ENCODE assay signal across 11 cellular contexts in the genomic region with DNA sequence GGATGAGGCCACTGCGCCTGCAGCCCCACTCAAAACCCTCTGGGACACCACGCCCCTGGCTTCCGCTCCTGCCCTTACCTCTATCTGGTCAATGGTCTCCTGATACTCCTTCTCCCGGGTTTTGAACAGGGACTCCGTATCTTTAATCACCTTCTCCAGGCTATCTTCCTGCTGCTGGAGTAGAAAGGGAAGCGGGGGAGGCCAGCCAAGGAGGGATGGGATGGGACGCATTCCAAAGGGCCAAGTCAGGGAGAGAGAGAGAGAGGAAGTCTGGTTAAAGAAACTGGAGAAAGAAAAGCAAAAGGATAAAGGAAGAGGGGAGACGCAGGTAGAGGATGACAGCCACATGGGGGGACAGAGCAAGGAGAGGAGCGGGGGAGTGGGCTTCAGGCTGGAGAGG. TPM values are rescaled to one million over a fixed set of nuclear protein-coding genes. Genes with fewer than 3 reads are reported as not detected.
DNase-seq lines count a peak whose midpoint lies in the region; ATAC-seq and TF ChIP-seq lines count a peak whose summit lies in the region.
"Had no signal": no experiment of that assay in that cellular context is flagged by ENCODE, and none has a peak within 500 bp of the region (broad histone marks: within the 10 kb centered on the region; RNA-seq: fewer than 3 reads in every experiment).

No MANE protein-coding gene starts in this region.

- H3K4me3 Mint-ChIP-seq in endodermal cell, result no peak overlapping the region
- peak overlapping the region; percentile 15 to 55 (median 47) for H3K4me3 Mint-ChIP-seq in nephron
- no peak overlapping the region for H3K4me3 Mint-ChIP-seq in activated CD4-positive, alpha-beta memory T cell treated with anti-CD3 and anti-CD28 coated beads, Interleukin-2, amount 10 ng/mL, durations not matched to agents 7 days and 5 days
- H3K4me3 Mint-ChIP-seq: natural killer cell treated with Interleukin-12 subunit alpha and Interleukin-12 subunit beta and Interleukin-15 and Interleukin-18, amount 100 ng/mL, for 72 hours had no signal

- no peak for TF ChIP-seq CTCF in endodermal cell (conservative IDR thresholded peaks at IDR 0.05)
- TF ChIP-seq CTCF in nephron (IDR thresholded peaks at IDR 0.05; ENCODE audit: unreplicated experiment in 3 of 3), result no peak
- TF ChIP-seq CTCF in lower lobe of right lung (IDR thresholded peaks at IDR 0.05), result no peak

- H3K4me3 ChIP-seq in MG63 (no peak overlapping the region), endodermal cell (ENCODE audit: low read length) (no peak overlapping the region), lower lobe of right lung (no peak overlapping the region)

- H3K36me3 Mint-ChIP-seq in endodermal cell (ENCODE audit: low read depth), result peaks cover 66% of the 10 kb centered on the region
- H3K36me3 Mint-ChIP-seq in nephron (ENCODE audit: low read depth), result peaks cover 34% of the 10 kb centered on the region
- H3K36me3 Mint-ChIP-seq in activated CD4-positive, alpha-beta memory T cell treated with anti-CD3 and anti-CD28 coated beads, Interleukin-2, amount 10 ng/mL, durations not matched to agents 7 days and 5 days (ENCODE audit: low read depth), result peaks cover 45% of the 10 kb centered on the region

- H3K9me3 ChIP-seq in MG63 (no peaks in the 10 kb centered on the region), endodermal cell (ENCODE audit: control insufficient read depth, low read length) (no peaks in the 10 kb centered on the region), lower lobe of right lung (no peaks in the 10 kb centered on the region)

- peak; percentile 85 for DNase-seq in ACHN
- peak; percentile 68 for DNase-seq in MG63
- DNase-seq in endodermal cell, result no peak
- DNase-seq in activated CD4-positive, alpha-beta memory T cell treated with anti-CD3 and anti-CD28 coated beads, Interleukin-2, amount 10 ng/mL, durations not matched to agents 7 days and 5 days, result no peak
- DNase-seq in lower lobe of right lung, result no peak
- DNase-seq in NCI-H1417 (lab: John Stamatoyannopoulos, UW), result no peak
- DNase-seq: NCI-H524 treated with DMSO at 0.1 percent for 48 hours had no signal

- ATAC-seq in lower lobe of right lung (no peak), GM19328 (IDR thresholded peaks at IDR 0.05; ENCODE audit: unreplicated experiment) (no peak)
- ATAC-seq: natural killer cell treated with Interleukin-12 subunit alpha and Interleukin-12 subunit beta and Interleukin-15 and Interleukin-18, amount 100 ng/mL, for 72 hours had no signal

- H3K36me3 ChIP-seq in MG63 (peaks cover 69% of the 10 kb centered on the region), endodermal cell (ENCODE audit: control insufficient read depth, insufficient read depth, low read length) (peaks cover 62% of the 10 kb centered on the region), lower lobe of right lung (peaks cover 72% of the 10 kb centered on the region)

- POLR2A ChIA-PET in activated CD4-positive, alpha-beta memory T cell treated with anti-CD3 and anti-CD28 coated beads, Interleukin-2, amount 10 ng/mL, durations not matched to agents 7 days and 5 days (lab: Charles Lee), result interaction anchor here (0.9 to 16.7 kb wide), 2 partner anchors 10 kb away, joined by 3 to 201 read pairs; partner anchors contain the start of gene GAPDH

- peak overlapping the region; percentile 6 for H3K27ac Mint-ChIP-seq in endodermal cell
- peak overlapping the region; percentile 95 to 99 (median 98) for H3K27ac Mint-ChIP-seq in nephron
- no peak overlapping the region for H3K27ac Mint-ChIP-seq in activated CD4-positive, alpha-beta memory T cell treated with anti-CD3 and anti-CD28 coated beads, Interleukin-2, amount 10 ng/mL, durations not matched to agents 7 days and 5 days
- H3K27ac Mint-ChIP-seq: activated T-helper 2 cell treated with anti-CD3 and anti-CD28 coated beads, Interferon-gamma antibody, Interleukin-2, Interleukin-4, amounts not matched to agents 10 μg/mL and 5 μg/mL and 100 μg/mL, durations not matched to agents 14 hours and 24 hours and 36 hours; natural killer cell treated with Interleukin-12 subunit alpha and Interleukin-12 subunit beta and Interleukin-15 and Interleukin-18, amount 100 ng/mL, for 72 hours had no signal

- no peaks in the 10 kb centered on the region for H3K27me3 ChIP-seq in MG63
- H3K27me3 ChIP-seq in endodermal cell (ENCODE audit: control insufficient read depth, insufficient read depth, low read length, poor library complexity, severe bottlenecking), result no peaks in the 10 kb centered on the region
- no peaks in the 10 kb centered on the region for H3K27me3 ChIP-seq in lower lobe of right lung (ENCODE audit: low read depth)

- CTCF ChIA-PET in activated CD4-positive, alpha-beta memory T cell treated with anti-CD3 and anti-CD28 coated beads, Interleukin-2, amount 10 ng/mL, durations not matched to agents 7 days and 5 days (lab: Charles Lee), result interaction anchor here (1.1 to 12.7 kb wide), 2 partner anchors 8 kb away, joined by 4 to 115 read pairs; no protein-coding TSS in a partner anchor

- in situ Hi-C loops in ACHN (cut with HindIII; ENCODE audit: low pct_ligation_motif_present, low pct_unique_long_range_greater_than_20kb, low sequenced_read_pairs), result no loop called here

- no peak overlapping the region for H3K9ac ChIP-seq in endodermal cell (ENCODE audit: extremely low read depth, low read length, poor library complexity, severe bottlenecking)

- no peak overlapping the region for H3K27ac ChIP-seq in endodermal cell (ENCODE audit: low read depth, low read length)
- H3K27ac ChIP-seq in lower lobe of right lung, result no peak overlapping the region

- intact Hi-C loops in lower lobe of right lung (cut with DNase I), result no loop called here

- H3K9me3 Mint-ChIP-seq in endodermal cell (peaks cover 2% of the 10 kb centered on the region), nephron (no peaks in the 10 kb centered on the region)
- H3K9me3 Mint-ChIP-seq in activated CD4-positive, alpha-beta memory T cell treated with anti-CD3 and anti-CD28 coated beads, Interleukin-2, amount 10 ng/mL, durations not matched to agents 7 days and 5 days, result no peaks in the 10 kb centered on the region
- H3K9me3 Mint-ChIP-seq: activated T-helper 2 cell treated with anti-CD3 and anti-CD28 coated beads, Interferon-gamma antibody, Interleukin-2, Interleukin-4, amounts not matched to agents 10 μg/mL and 5 μg/mL and 100 μg/mL, durations not matched to agents 14 hours and 24 hours and 36 hours; natural killer cell treated with Interleukin-12 subunit alpha and Interleukin-12 subunit beta and Interleukin-15 and Interleukin-18, amount 100 ng/mL, for 72 hours had no signal

- WGBS in endodermal cell (ENCODE audit: insufficient coverage in 1 of 2, insufficient read length in 1 of 2), 2 experiments, result 83 to 92% methylated on average over 7 to 9 of the region's 9 CpGs

- H3K4me1 ChIP-seq in endodermal cell (ENCODE audit: control insufficient read depth, insufficient read depth, low read length) (peaks cover 4% of the 10 kb centered on the region), lower lobe of right lung (peaks cover 51% of the 10 kb centered on the region)

- H3K4me1 Mint-ChIP-seq in endodermal cell (peaks cover 12% of the 10 kb centered on the region), nephron (peaks cover 60% of the 10 kb centered on the region)
- H3K4me1 Mint-ChIP-seq in activated CD4-positive, alpha-beta memory T cell treated with anti-CD3 and anti-CD28 coated beads, Interleukin-2, amount 10 ng/mL, durations not matched to agents 7 days and 5 days, result peaks cover 16% of the 10 kb centered on the region

- H3K27me3 Mint-ChIP-seq in endodermal cell (ENCODE audit: insufficient read depth), result no peaks in the 10 kb centered on the region
- no peaks in the 10 kb centered on the region for H3K27me3 Mint-ChIP-seq in nephron (ENCODE audit: low read depth)
- no peaks in the 10 kb centered on the region for H3K27me3 Mint-ChIP-seq in activated CD4-positive, alpha-beta memory T cell treated with anti-CD3 and anti-CD28 coated beads, Interleukin-2, amount 10 ng/mL, durations not matched to agents 7 days and 5 days
- H3K27me3 Mint-ChIP-seq: natural killer cell treated with Interleukin-12 subunit alpha and Interleukin-12 subunit beta and Interleukin-15 and Interleukin-18, amount 100 ng/mL, for 72 hours had no signal

RNA-seq across cellular contexts. Expression of gene IFFO1, which starts 7.9 kb away (rescaled TPM):
- 6.1 and 13.2 TPM in 2 replicates for total RNA-seq in MG63 (2014; rRNA removed; shearing (Covaris generic); ENCODE audit: low replicate concordance)
- total RNA-seq in endodermal cell (10 to 100 TPM; 10.9 to 30.7 TPM), lower lobe of right lung (27.6 TPM)
- polyA plus RNA-seq in endodermal cell (2013, experiment 1 of 2), result 16.6 TPM
- polyA plus RNA-seq in endodermal cell (2013, experiment 2 of 2), result 14.0 TPM
- total RNA-seq in activated CD4-positive, alpha-beta memory T cell treated with anti-CD3 and anti-CD28 coated beads, Interleukin-2, amount 10 ng/mL, durations not matched to agents 7 days and 5 days, result 10 to 100 TPM; 23.1 to 23.6 TPM

RNA-seq across cellular contexts. Expression of gene GAPDH, which starts 13.7 kb away (rescaled TPM):
- 4,502 and 8,561 TPM in 2 replicates for total RNA-seq in MG63 (2014; rRNA removed; shearing (Covaris generic); ENCODE audit: low replicate concordance)
- 1,000 to 10,000 TPM; 2,848 to 5,273 TPM for total RNA-seq in endodermal cell
- polyA plus RNA-seq in endodermal cell (2013, experiment 1 of 2), result 3,905 TPM
- polyA plus RNA-seq in endodermal cell (2013, experiment 2 of 2), result 3,777 TPM
- 1,000 to 10,000 TPM; 5,691 to 5,753 TPM for total RNA-seq in activated CD4-positive, alpha-beta memory T cell treated with anti-CD3 and anti-CD28 coated beads, Interleukin-2, amount 10 ng/mL, durations not matched to agents 7 days and 5 days
- total RNA-seq in lower lobe of right lung, result 766 TPM

RNA-seq across cellular contexts. Expression of gene NOP2, which starts 20.1 kb away (rescaled TPM):
- total RNA-seq in MG63 (2014; rRNA removed; shearing (Covaris generic); ENCODE audit: low replicate concordance), result 64.5 and 90.4 TPM in 2 replicates
- total RNA-seq in endodermal cell (100 to 1,000 TPM in 1 of 2 donors, 10 to 100 TPM in 1; 51.6 to 135 TPM), lower lobe of right lung (30.2 TPM)
- 43.2 TPM for polyA plus RNA-seq in endodermal cell (2013, experiment 1 of 2)
- polyA plus RNA-seq in endodermal cell (2013, experiment 2 of 2), result 38.9 TPM
- 10 to 100 TPM; 46.5 to 50.9 TPM for total RNA-seq in activated CD4-positive, alpha-beta memory T cell treated with anti-CD3 and anti-CD28 coated beads, Interleukin-2, amount 10 ng/mL, durations not matched to agents 7 days and 5 days

RNA-seq across cellular contexts. Expression of gene NCAPD2, which starts 54.1 kb away (rescaled TPM):
- 60.2 and 95.9 TPM in 2 replicates for total RNA-seq in MG63 (2014; rRNA removed; shearing (Covaris generic); ENCODE audit: low replicate concordance)
- total RNA-seq in endodermal cell (100 to 1,000 TPM in 1 of 2 donors, 10 to 100 TPM in 1; 90.3 to 150 TPM), lower lobe of right lung (32.0 TPM)
- 118 TPM for polyA plus RNA-seq in endodermal cell (2013, experiment 1 of 2)
- polyA plus RNA-seq in endodermal cell (2013, experiment 2 of 2), result 118 TPM
- 100 to 1,000 TPM; 153 to 156 TPM for total RNA-seq in activated CD4-positive, alpha-beta memory T cell treated with anti-CD3 and anti-CD28 coated beads, Interleukin-2, amount 10 ng/mL, durations not matched to agents 7 days and 5 days

RNA-seq across cellular contexts. Expression of gene MRPL51, which starts 54.9 kb away (rescaled TPM):
- total RNA-seq in MG63 (2014; rRNA removed; shearing (Covaris generic); ENCODE audit: low replicate concordance), result 140 and 315 TPM in 2 replicates
- total RNA-seq in endodermal cell (100 to 1,000 TPM; 196 to 450 TPM), lower lobe of right lung (121 TPM)
- polyA plus RNA-seq in endodermal cell (2013, experiment 1 of 2), result 216 TPM
- polyA plus RNA-seq in endodermal cell (2013, experiment 2 of 2), result 234 TPM
- total RNA-seq in activated CD4-positive, alpha-beta memory T cell treated with anti-CD3 and anti-CD28 coated beads, Interleukin-2, amount 10 ng/mL, durations not matched to agents 7 days and 5 days, result 100 to 1,000 TPM; 204 to 208 TPM

Comparison
In these comparisons a context has a peak if more than half of its experiments do, and no peak if none do; other contexts are left out.
1. DNase-seq: peak in ACHN (single experiment) and MG63 (single experiment); none in endodermal cell (single experiment), activated CD4-positive, alpha-beta memory T cell treated with anti-CD3 and anti-CD28 coated beads, Interleukin-2, amount 10 ng/mL, durations not matched to agents 7 days and 5 days (single experiment), lower lobe of right lung (single experiment) and NCI-H1417 (0 of 3).
2. H3K4me3 Mint-ChIP-seq: peak in nephron (3 of 3); none in endodermal cell (single experiment) and activated CD4-positive, alpha-beta memory T cell treated with anti-CD3 and anti-CD28 coated beads, Interleukin-2, amount 10 ng/mL, durations not matched to agents 7 days and 5 days (single experiment).